ENCODE assay signal across 9 cellular contexts in the genomic region with DNA sequence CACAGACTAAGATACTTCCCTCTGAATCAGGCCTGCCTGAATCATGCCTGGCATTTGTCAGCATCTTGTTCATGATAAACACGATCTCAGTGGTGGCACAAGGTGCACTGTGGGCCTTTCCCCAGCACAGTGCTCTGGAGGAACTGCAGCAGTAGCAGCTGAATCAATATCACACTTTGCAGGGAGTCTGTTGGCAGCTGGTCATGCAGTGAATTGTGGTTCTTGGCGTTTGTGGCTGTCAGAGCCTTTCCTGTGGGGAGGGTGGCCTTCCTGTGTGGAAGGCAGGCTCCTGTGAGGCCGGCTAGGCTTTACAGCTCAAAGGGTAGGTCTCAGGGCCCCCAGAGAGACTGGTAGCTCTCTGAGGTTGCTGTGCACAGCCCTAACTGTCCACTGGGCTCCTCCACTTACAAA. TPM values are rescaled to one million over a fixed set of nuclear protein-coding genes. Genes with fewer than 3 reads are reported as not detected.
A peak's percentile ranks its signal among the peaks of the same experiment; 100 is the strongest.
DNase-seq lines count a peak whose midpoint lies in the region; ATAC-seq lines count a peak whose summit lies in the region.
"Had no signal": no experiment of that assay in that cellular context is flagged by ENCODE, and none has a peak within 500 bp of the region (broad histone marks: within the 10 kb centered on the region; RNA-seq: fewer than 3 reads in every experiment).

No MANE protein-coding gene starts in this region.

- no peak overlapping the region for H3K9ac ChIP-seq in BLaER1 treated with 17β-estradiol and CSF1 and Interleukin-3, amounts not matched to agents 10 nM and 100 nM

- no peaks in the 10 kb centered on the region for H3K9me3 ChIP-seq in BLaER1 treated with 17β-estradiol and CSF1 and Interleukin-3, amounts not matched to agents 10 nM and 100 nM (replicated peaks in 1 of 11)
- H3K9me3 ChIP-seq: Peyer's patch had no signal

- H3K4me3 ChIP-seq in BLaER1 treated with 17β-estradiol and CSF1 and Interleukin-3, amounts not matched to agents 10 nM and 100 nM: no peak overlapping the region
- H3K4me3 ChIP-seq: Peyer's patch had no signal

- peak; percentile 95 for DNase-seq in KBM-7
- peak; percentile 74 for DNase-seq in SK-N-DZ (ENCODE audit: low spot score)
- peak; percentile 57 for DNase-seq in kidney tubule cell (ENCODE audit: low spot score)
- DNase-seq in T-helper 2 cell: no peak

- in situ Hi-C loops in KBM-7 (cut with MboI; ENCODE audit: low pct_unique_long_range_greater_than_20kb, low sequenced_read_pairs): no loop called here

- H3K4me2 ChIP-seq in BLaER1 treated with 17β-estradiol and CSF1 and Interleukin-3, amounts not matched to agents 10 nM and 100 nM: peak overlapping the region; percentile 31 to 73 (median 59)

- H3K27me3 ChIP-seq in BLaER1 treated with 17β-estradiol and CSF1 and Interleukin-3, amounts not matched to agents 10 nM and 100 nM: peaks cover 0 to 14% (median 0%) of the 10 kb centered on the region in 11 experiments; a peak in 4 of 22 replicates
- H3K27me3 ChIP-seq: Peyer's patch had no signal

- ATAC-seq in HG03378 (IDR thresholded peaks at IDR 0.05; ENCODE audit: unreplicated experiment) (no peak), GM19463 (IDR thresholded peaks at IDR 0.05; ENCODE audit: unreplicated experiment) (no peak), HG03135 (IDR thresholded peaks at IDR 0.05; ENCODE audit: unreplicated experiment) (no peak)

- no peaks in the 10 kb centered on the region for H3K36me3 ChIP-seq in BLaER1 treated with 17β-estradiol and CSF1 and Interleukin-3, amounts not matched to agents 10 nM and 100 nM
- H3K36me3 ChIP-seq: Peyer's patch had no signal

- peaks cover 0 to 7% (median 0%) of the 10 kb centered on the region in 11 experiments; a peak in 3 of 22 replicates for H4K20me1 ChIP-seq in BLaER1 treated with 17β-estradiol and CSF1 and Interleukin-3, amounts not matched to agents 10 nM and 100 nM

- no peak overlapping the region for H3K27ac ChIP-seq in BLaER1 treated with 17β-estradiol and CSF1 and Interleukin-3, amounts not matched to agents 10 nM and 100 nM

- peaks cover 13 to 31% (median 22%) of the 10 kb centered on the region in 10 experiments for H3K4me1 ChIP-seq in BLaER1 treated with 17β-estradiol and CSF1 and Interleukin-3, amounts not matched to agents 10 nM and 100 nM

RNA-seq across cellular contexts. Expression of a gene that starts 54.4 kb away (rescaled TPM):
- 72.5 and 97.1 TPM in 2 replicates for polyA plus RNA-seq in SK-N-DZ (2014; cell fraction: cytosol; rRNA removed)
- 109 and 125 TPM in 2 replicates for polyA plus RNA-seq in SK-N-DZ (2014; cell fraction: nucleus; rRNA removed)

Comparison
In these comparisons a context has a peak if more than half of its experiments do, and no peak if none do; other contexts are left out.
1. DNase-seq: peak in KBM-7 (single experiment), SK-N-DZ (single experiment) and kidney tubule cell (single experiment); none in T-helper 2 cell (0 of 5).